Comparison of ENCODE assay signal across 10 cellular contexts in genomic region chr17:67477687-67478086, GRCh38.
DNase-seq lines count a peak whose midpoint lies in the region; ATAC-seq and TF ChIP-seq lines count a peak whose summit lies in the region.
"Had no signal": no experiment of that assay in that cellular context is flagged by ENCODE, and none has a peak within 500 bp of the region (broad histone marks: within the 10 kb centered on the region; RNA-seq: fewer than 3 reads in every experiment).

No MANE protein-coding gene starts in this region.

- CTCF ChIA-PET in activated CD8-positive, alpha-beta T cell treated with anti-CD3 and anti-CD28 coated beads, Interleukin-2, amount 10 ng/mL, durations not matched to agents 7 days and 5 days (lab: Charles Lee) = interaction anchor here (0.8 to 13.8 kb wide), 14 partner anchors 8 to 248 kb away, joined by 3 to 365 read pairs (median 4); partner anchors contain the start of gene PITPNC1

- peak overlapping the region; percentile 83 for H3K27ac Mint-ChIP-seq in HFFc6
- peak overlapping the region; percentile 92 for H3K27ac Mint-ChIP-seq in activated CD8-positive, alpha-beta T cell treated with anti-CD3 and anti-CD28 coated beads, Interleukin-2, amount 10 ng/mL, durations not matched to agents 7 days and 5 days
- H3K27ac Mint-ChIP-seq: naive B cell had no signal

- DNase-seq in HFFc6 = peak; percentile 53
- peak; percentile 75 for DNase-seq in activated CD8-positive, alpha-beta T cell treated with anti-CD3 and anti-CD28 coated beads, Interleukin-2, amount 10 ng/mL, durations not matched to agents 7 days and 5 days
- peak; percentile 66 for DNase-seq in epithelial cell of prostate (ENCODE audit: low read depth, low spot score)
- DNase-seq in stimulated activated CD4-positive, alpha-beta T cell treated with anti-CD3 and anti-CD28 coated beads, Interleukin-4, amount 100 ng/mL, for 48 hours (ENCODE audit: low read depth in 2 of 2) = peak; percentile 43 to 60
- DNase-seq in NCI-H2081 (lab: John Stamatoyannopoulos, UW) = no peak
- DNase-seq: naive B cell, NCI-H1048 had no signal

- peaks cover 1% of the 10 kb centered on the region for H3K27me3 Mint-ChIP-seq in HFFc6 (ENCODE audit: insufficient read depth)
- no peaks in the 10 kb centered on the region for H3K27me3 Mint-ChIP-seq in activated CD8-positive, alpha-beta T cell treated with anti-CD3 and anti-CD28 coated beads, Interleukin-2, amount 10 ng/mL, durations not matched to agents 7 days and 5 days (ENCODE audit: low read depth)
- H3K27me3 Mint-ChIP-seq: naive B cell had no signal

- H3K36me3 Mint-ChIP-seq in HFFc6 (ENCODE audit: low read depth) = no peaks in the 10 kb centered on the region
- peaks cover 6% of the 10 kb centered on the region for H3K36me3 Mint-ChIP-seq in activated CD8-positive, alpha-beta T cell treated with anti-CD3 and anti-CD28 coated beads, Interleukin-2, amount 10 ng/mL, durations not matched to agents 7 days and 5 days (ENCODE audit: low read depth)

- peaks cover 62% of the 10 kb centered on the region for H3K4me1 Mint-ChIP-seq in HFFc6 (ENCODE audit: low read depth)
- H3K4me1 Mint-ChIP-seq in activated CD8-positive, alpha-beta T cell treated with anti-CD3 and anti-CD28 coated beads, Interleukin-2, amount 10 ng/mL, durations not matched to agents 7 days and 5 days (ENCODE audit: low read depth) = peaks cover 82% of the 10 kb centered on the region

- H3K9me3 Mint-ChIP-seq in HFFc6 = no peaks in the 10 kb centered on the region
- no peaks in the 10 kb centered on the region for H3K9me3 Mint-ChIP-seq in activated CD8-positive, alpha-beta T cell treated with anti-CD3 and anti-CD28 coated beads, Interleukin-2, amount 10 ng/mL, durations not matched to agents 7 days and 5 days (ENCODE audit: insufficient read depth)
- H3K9me3 Mint-ChIP-seq: naive B cell had no signal

- TF ChIP-seq CTCF in HFFc6 (IDR thresholded peaks at IDR 0.05) = no peak

- ATAC-seq in activated CD8-positive, alpha-beta T cell treated with anti-CD3 and anti-CD28 coated beads, Interleukin-2, amount 10 ng/mL, durations not matched to agents 7 days and 5 days = peak; percentile 59
- ATAC-seq in HG03025 (IDR thresholded peaks at IDR 0.05; ENCODE audit: low FRiP score, unreplicated experiment) (no peak), HG02870 (IDR thresholded peaks at IDR 0.05; ENCODE audit: unreplicated experiment) (no peak), HG03108 (IDR thresholded peaks at IDR 0.05; ENCODE audit: unreplicated experiment) (no peak)

- POLR2A ChIA-PET in activated CD8-positive, alpha-beta T cell treated with anti-CD3 and anti-CD28 coated beads, Interleukin-2, amount 10 ng/mL, durations not matched to agents 7 days and 5 days (lab: Charles Lee) = interaction anchor here (0.6 to 10.2 kb wide), 15 partner anchors 8 to 114 kb away, joined by 3 to 135 read pairs (median 5); partner anchors contain the start of gene PITPNC1

- peak overlapping the region; percentile 53 for H3K4me3 Mint-ChIP-seq in HFFc6
- H3K4me3 Mint-ChIP-seq in activated CD8-positive, alpha-beta T cell treated with anti-CD3 and anti-CD28 coated beads, Interleukin-2, amount 10 ng/mL, durations not matched to agents 7 days and 5 days = peak overlapping the region; percentile 78
- H3K4me3 Mint-ChIP-seq: naive B cell had no signal

- H3K27ac ChIP-seq in epithelial cell of prostate = peak overlapping the region; percentile 70

Comparison
In these comparisons a context has a peak if more than half of its experiments do, and no peak if none do; other contexts are left out.
1. DNase-seq: peak in HFFc6 (single experiment), activated CD8-positive, alpha-beta T cell treated with anti-CD3 and anti-CD28 coated beads, Interleukin-2, amount 10 ng/mL, durations not matched to agents 7 days and 5 days (single experiment), epithelial cell of prostate (single experiment) and stimulated activated CD4-positive, alpha-beta T cell treated with anti-CD3 and anti-CD28 coated beads, Interleukin-4, amount 100 ng/mL, for 48 hours (2 of 2); none in NCI-H2081 (0 of 2).